Comparison of ENCODE assay signal across 8 cellular contexts in genomic region chr17:7914771-7915610, GRCh38. TPM values are rescaled to one million over a fixed set of nuclear protein-coding genes. Genes with fewer than 3 reads are reported as not detected.
A peak's percentile ranks its signal among the peaks of the same experiment; 100 is the strongest.
DNase-seq lines count a peak whose midpoint lies in the region; ATAC-seq and FAIRE-seq lines count a peak whose summit lies in the region.

No MANE protein-coding gene starts in this region.

- H3K4me1 Mint-ChIP-seq in stimulated activated effector memory CD8-positive, alpha-beta T cell treated with anti-CD3 and anti-CD28 coated beads, Interleukin-12 subunit alpha, Interleukin-12 subunit beta, amount 100 ng/mL, for 72 hours: peaks cover 28% of the 10 kb centered on the region

- no peak overlapping the region for H3K27ac ChIP-seq in HUES6 (ENCODE audit: low read depth, low read length)

- H3K9ac ChIP-seq in HUES6 (ENCODE audit: low read length) (peak overlapping the region; percentile 36), adipocyte (ENCODE audit: low read length) (peak overlapping the region; percentile 84), iPS-15b (ENCODE audit: low read depth, low read length) (no peak overlapping the region)

- peak overlapping the region; percentile 86 for H3K4me3 Mint-ChIP-seq in stimulated activated effector memory CD8-positive, alpha-beta T cell treated with anti-CD3 and anti-CD28 coated beads, Interleukin-12 subunit alpha, Interleukin-12 subunit beta, amount 100 ng/mL, for 72 hours

- H3K27me3 ChIP-seq in HUES6 (ENCODE audit: control insufficient read depth, insufficient read depth, low read length) (peaks cover 40% of the 10 kb centered on the region), adipocyte (replicated peaks; ENCODE audit: control insufficient read depth, insufficient read depth, low read length) (no peaks in the 10 kb centered on the region), iPS-15b (ENCODE audit: control insufficient read depth, insufficient read depth, low read length) (peaks cover 33% of the 10 kb centered on the region)

- peak overlapping the region; percentile 90 for H3K27ac Mint-ChIP-seq in stimulated activated effector memory CD8-positive, alpha-beta T cell treated with anti-CD3 and anti-CD28 coated beads, Interleukin-12 subunit alpha, Interleukin-12 subunit beta, amount 100 ng/mL, for 72 hours

- H3K4me1 ChIP-seq in HUES6 (ENCODE audit: control insufficient read depth, insufficient read depth, low read length): peaks cover 13% of the 10 kb centered on the region
- peaks cover 17% of the 10 kb centered on the region for H3K4me1 ChIP-seq in adipocyte (ENCODE audit: control insufficient read depth, insufficient read depth, low read length)
- no peaks in the 10 kb centered on the region for H3K4me1 ChIP-seq in iPS-15b (ENCODE audit: control insufficient read depth, insufficient read depth, low read length)

- H3K9me3 Mint-ChIP-seq in stimulated activated effector memory CD8-positive, alpha-beta T cell treated with anti-CD3 and anti-CD28 coated beads, Interleukin-12 subunit alpha, Interleukin-12 subunit beta, amount 100 ng/mL, for 72 hours: no peaks in the 10 kb centered on the region

- peaks cover 5% of the 10 kb centered on the region for H3K36me3 Mint-ChIP-seq in stimulated activated effector memory CD8-positive, alpha-beta T cell treated with anti-CD3 and anti-CD28 coated beads, Interleukin-12 subunit alpha, Interleukin-12 subunit beta, amount 100 ng/mL, for 72 hours

- peaks cover 6% of the 10 kb centered on the region for H3K36me3 ChIP-seq in HUES6 (ENCODE audit: control insufficient read depth, insufficient read depth, low read length)
- peaks cover 19% of the 10 kb centered on the region for H3K36me3 ChIP-seq in adipocyte (ENCODE audit: control insufficient read depth, insufficient read depth, low read length, severe bottlenecking)
- H3K36me3 ChIP-seq in iPS-15b (ENCODE audit: control insufficient read depth, insufficient read depth, low read length): no peaks in the 10 kb centered on the region

- peak; percentile 30 for ATAC-seq in GM18867 (IDR thresholded peaks at IDR 0.05; ENCODE audit: unreplicated experiment)
- ATAC-seq in stimulated activated effector memory CD8-positive, alpha-beta T cell treated with anti-CD3 and anti-CD28 coated beads, Interleukin-12 subunit alpha, Interleukin-12 subunit beta, amount 100 ng/mL, for 72 hours: peak; percentile 55

- H3K4me3 ChIP-seq in HUES6 (ENCODE audit: low read depth, low read length) (peak overlapping the region; percentile 64), adipocyte (ENCODE audit: low read length) (peak overlapping the region; percentile 82), iPS-15b (ENCODE audit: low read depth, low read length) (peak overlapping the region; percentile 49)

- no peak for FAIRE-seq in GM19239 (lab: Jason Lieb, UNC)

- DNase-seq in adipocyte (ENCODE audit: low read depth): no peak
- no peak for DNase-seq in stimulated activated effector memory CD8-positive, alpha-beta T cell treated with anti-CD3 and anti-CD28 coated beads, Interleukin-12 subunit alpha, Interleukin-12 subunit beta, amount 100 ng/mL, for 72 hours (ENCODE audit: low spot score in 2 of 2)
- DNase-seq in mesenteric fat pad (ENCODE audit: low spot score): no peak
- no peak for DNase-seq in HuH-7.5 (ENCODE audit: low spot score)
- no peak for DNase-seq in GM19239 (ENCODE audit: insufficient read length, low spot score)

- H3K9me3 ChIP-seq in HUES6 (ENCODE audit: control insufficient read depth, insufficient read depth, low read depth, low read length) (peaks cover 3% of the 10 kb centered on the region; the same call in 1 of the 2 replicates), adipocyte (ENCODE audit: control insufficient read depth, low read length) (no peaks in the 10 kb centered on the region), iPS-15b (ENCODE audit: control insufficient read depth, insufficient read depth, low read length) (no peaks in the 10 kb centered on the region)

RNA-seq across cellular contexts. Expression of gene RNF227, which starts 1.1 kb away (rescaled TPM):
- total RNA-seq in mesenteric fat pad: 0.80 TPM

RNA-seq across cellular contexts. Expression of gene KCNAB3, which starts 14.7 kb away (rescaled TPM):
- 1.3 TPM for total RNA-seq in mesenteric fat pad

RNA-seq across cellular contexts. Expression of gene TRAPPC1, which starts 16.8 kb away (rescaled TPM):
- total RNA-seq in mesenteric fat pad: 97.5 TPM

RNA-seq across cellular contexts. Expression of gene CNTROB, which starts 17.0 kb away (rescaled TPM):
- total RNA-seq in mesenteric fat pad: 17.5 TPM

RNA-seq across cellular contexts. Expression of gene CHD3, which starts 26.4 kb away (rescaled TPM):
- total RNA-seq in mesenteric fat pad: 40.9 TPM
